In genomic region chr3:24018784-24019570, GRCh38 we compare ENCODE assay signal across 28 cellular contexts.
DNase-seq lines count a peak whose midpoint lies in the region; ATAC-seq and TF ChIP-seq lines count a peak whose summit lies in the region.
"Had no signal": no experiment of that assay in that cellular context is flagged by ENCODE, and none has a peak within 500 bp of the region (broad histone marks: within the 10 kb centered on the region; RNA-seq: fewer than 3 reads in every experiment).

No MANE protein-coding gene starts in this region.

- no peak overlapping the region for H2AK5ac ChIP-seq in neuronal stem cell (ENCODE audit: low read depth, low read length)

- DNase-seq in breast epithelium (ENCODE audit: low spot score in 2 of 2) = peak in 1 of 2 donors; percentile 67
- no peak for DNase-seq in MCF 10A (ENCODE audit: unreplicated experiment)
- DNase-seq in neuronal stem cell (ENCODE audit: low spot score) = no peak
- DNase-seq in upper lobe of right lung = no peak
- no peak for DNase-seq in middle frontal gyrus (ENCODE audit: extremely low spot score, low spot score)
- DNase-seq in Right ventricle myocardium inferior (ENCODE audit: missing footprints) = no peak
- DNase-seq in hypothalamus (lab: John Stamatoyannopoulos, UW) = no peak
- DNase-seq: 8988T; activated CD4-positive, alpha-beta T cell treated with anti-CD3 and anti-CD28 coated beads, Interleukin-2, amount 50 U/mL, for 1 hour; activated naive CD4-positive, alpha-beta T cell treated with Interleukin-2 at 50 U/mL for 16 hours; activated T-cell treated with anti-CD3 and anti-CD28 coated beads, Interleukin-2, amount 50 U/mL, for 4 hours; adrenal gland; body of pancreas; CD4-positive, CD25-positive, alpha-beta regulatory T cell; effector CD4-positive, alpha-beta T cell; HFFc6; islet precursor cell; Kasumi-1; NCI-H69; SW 1271; T1000; tibial artery had no signal

- H3K27me3 ChIP-seq in breast epithelium (no peaks in the 10 kb centered on the region), neuronal stem cell (ENCODE audit: control insufficient read depth in 3 of 3, insufficient read depth in 3 of 3, low read depth in 1 of 3, low read length in 3 of 3) (no peaks in the 10 kb centered on the region), upper lobe of right lung (no peaks in the 10 kb centered on the region)
- H3K27me3 ChIP-seq: adrenal gland, body of pancreas, tibial artery had no signal

- intact Hi-C loops in breast epithelium (cut with DNase I; ENCODE audit: low total_unique reads) (no loop called here), MCF 10A (cut with micrococcal nuclease) (no loop called here), upper lobe of right lung (cut with DNase I) (no loop called here), Right ventricle myocardium inferior (cut with DNase I) (no loop called here)

- no peak overlapping the region for H3K27ac Mint-ChIP-seq in MCF 10A (ENCODE audit: low read depth, unreplicated experiment)
- H3K27ac Mint-ChIP-seq: CD4-positive, CD25-positive, alpha-beta regulatory T cell; HFFc6; stimulated activated naive CD8-positive, alpha-beta T cell treated with anti-CD3 and anti-CD28 coated beads, Interleukin-15, Interleukin-2, amounts not matched to agents 100 ng/mL and 50 ng/mL, for 24 hours had no signal

- H3K4me3 ChIP-seq in breast epithelium (peak overlapping the region in 2 of 3 donors; percentile 36 to 55), neuronal stem cell (ENCODE audit: low read length in 2 of 2) (peak overlapping the region in 1 of 2 donors; percentile 54), upper lobe of right lung (no peak overlapping the region)
- H3K4me3 ChIP-seq: adrenal gland, body of pancreas, GM12878, lung, tibial artery had no signal

- ATAC-seq in esophagus mucosa (peak; percentile 93), upper lobe of right lung (peak; percentile 21), Right ventricle myocardium inferior (no peak)
- ATAC-seq: body of pancreas, GM12878, Panc1 had no signal

- H3K4me3 Mint-ChIP-seq in MCF 10A (ENCODE audit: unreplicated experiment) = no peak overlapping the region
- H3K4me3 Mint-ChIP-seq: activated T-cell treated with anti-CD3 and anti-CD28 coated beads, Interleukin-2, amount 50 U/mL, for 4 hours; CD4-positive, CD25-positive, alpha-beta regulatory T cell; HFFc6; stimulated activated naive CD8-positive, alpha-beta T cell treated with anti-CD3 and anti-CD28 coated beads, Interleukin-15, Interleukin-2, amounts not matched to agents 100 ng/mL and 50 ng/mL, for 24 hours had no signal

- H3K9ac ChIP-seq in neuronal stem cell (ENCODE audit: low read depth, low read length, poor library complexity) = no peak overlapping the region

- no peak overlapping the region for H4K91ac ChIP-seq in neuronal stem cell (ENCODE audit: low read depth, low read length, poor library complexity)

- H3K27ac ChIP-seq in breast epithelium (peak overlapping the region; percentile 60 to 63), neuronal stem cell (replicated peaks; ENCODE audit: low read length) (no peak overlapping the region), upper lobe of right lung (no peak overlapping the region)
- H3K27ac ChIP-seq: adrenal gland, body of pancreas, HL-60, tibial artery had no signal

- no peaks in the 10 kb centered on the region for H3K9me3 ChIP-seq in breast epithelium
- H3K9me3 ChIP-seq in neuronal stem cell (replicated peaks in 1 of 2; ENCODE audit: control insufficient read depth in 2 of 2, insufficient read depth in 1 of 2, low read depth in 1 of 2, low read length in 2 of 2) = no peaks in the 10 kb centered on the region
- H3K9me3 ChIP-seq in upper lobe of right lung = no peaks in the 10 kb centered on the region
- H3K9me3 ChIP-seq: adrenal gland, body of pancreas, tibial artery had no signal

- H3K4me1 ChIP-seq in breast epithelium (no peaks in the 10 kb centered on the region), neuronal stem cell (ENCODE audit: control insufficient read depth in 2 of 2, insufficient read depth in 1 of 2, low read depth in 1 of 2, low read length in 2 of 2) (no peaks in the 10 kb centered on the region), upper lobe of right lung (no peaks in the 10 kb centered on the region)
- H3K4me1 ChIP-seq: adrenal gland, body of pancreas had no signal

- peak overlapping the region; percentile 4 for H2BK12ac ChIP-seq in neuronal stem cell (ENCODE audit: low read length)

- H3K14ac ChIP-seq in neuronal stem cell (ENCODE audit: low read length) = no peak overlapping the region

- TF ChIP-seq CTCF in breast epithelium (IDR thresholded peaks at IDR 0.05) (no peak), MCF 10A (IDR thresholded peaks at IDR 0.05; ENCODE audit: unreplicated experiment) (no peak), upper lobe of right lung (IDR thresholded peaks at IDR 0.05) (no peak)

- no peaks in the 10 kb centered on the region for H3K36me3 ChIP-seq in breast epithelium
- no peaks in the 10 kb centered on the region for H3K36me3 ChIP-seq in neuronal stem cell (replicated peaks in 1 of 2; ENCODE audit: control insufficient read depth in 2 of 2, insufficient read depth in 2 of 2, low read length in 2 of 2)
- H3K36me3 ChIP-seq in upper lobe of right lung = no peaks in the 10 kb centered on the region
- H3K36me3 ChIP-seq: adrenal gland, tibial artery had no signal

- no TSS peak for BruUV-seq in MCF 10A (replicated peaks; lab: Mats Ljungman, UMichigan)

- H3K79me1 ChIP-seq in neuronal stem cell (ENCODE audit: low read depth, low read length) = peaks cover 3% of the 10 kb centered on the region

- no peak for TF ChIP-seq POLR2A in breast epithelium (IDR thresholded peaks at IDR 0.05)

- H2BK15ac ChIP-seq in neuronal stem cell (ENCODE audit: low read length) = no peak overlapping the region

- peak overlapping the region; percentile 78 for H3K18ac ChIP-seq in neuronal stem cell (ENCODE audit: low read length)

- POLR2A ChIA-PET in MCF 10A (lab: Yijun Ruan, JAX) = no interaction called here

- no peak overlapping the region for H3K4me2 ChIP-seq in neuronal stem cell (ENCODE audit: insufficient read depth, low read length, poor library complexity, severe bottlenecking)

- H3K4me1 Mint-ChIP-seq in MCF 10A (ENCODE audit: insufficient read depth, unreplicated experiment) = no peaks in the 10 kb centered on the region
- H3K4me1 Mint-ChIP-seq: CD4-positive, CD25-positive, alpha-beta regulatory T cell had no signal

- no peak overlapping the region for H3K4ac ChIP-seq in neuronal stem cell (ENCODE audit: low read length)

- no peak overlapping the region for H2BK5ac ChIP-seq in neuronal stem cell (ENCODE audit: low read length)

- H3K27me3 Mint-ChIP-seq in MCF 10A (ENCODE audit: insufficient read depth, unreplicated experiment) = no peaks in the 10 kb centered on the region
- H3K27me3 Mint-ChIP-seq: stimulated activated naive CD8-positive, alpha-beta T cell treated with anti-CD3 and anti-CD28 coated beads, Interleukin-15, Interleukin-2, amounts not matched to agents 100 ng/mL and 50 ng/mL, for 24 hours had no signal

- H2AFZ ChIP-seq in neuronal stem cell (ENCODE audit: low read length) = peak overlapping the region; percentile 53

- no peak overlapping the region for H4K8ac ChIP-seq in neuronal stem cell (ENCODE audit: low read depth, low read length)

- H3K9me3 Mint-ChIP-seq in MCF 10A (ENCODE audit: unreplicated experiment) = no peaks in the 10 kb centered on the region
- H3K9me3 Mint-ChIP-seq: activated T-cell treated with anti-CD3 and anti-CD28 coated beads, Interleukin-2, amount 50 U/mL, for 4 hours; CD4-positive, CD25-positive, alpha-beta regulatory T cell; HFFc6; stimulated activated naive CD8-positive, alpha-beta T cell treated with anti-CD3 and anti-CD28 coated beads, Interleukin-15, Interleukin-2, amounts not matched to agents 100 ng/mL and 50 ng/mL, for 24 hours had no signal

- WGBS in neuronal stem cell (ENCODE audit: extremely low coverage in 2 of 2, insufficient read length in 2 of 2, insufficient replicate concordance in 1 of 2), 2 donors = no CpG with 5 or more reads among the region's 26 CpGs

- no peaks in the 10 kb centered on the region for H3K36me3 Mint-ChIP-seq in MCF 10A (ENCODE audit: insufficient read depth, unreplicated experiment)
- H3K36me3 Mint-ChIP-seq: CD4-positive, CD25-positive, alpha-beta regulatory T cell had no signal

- H2BK120ac ChIP-seq in neuronal stem cell (ENCODE audit: low read depth, low read length) = peak overlapping the region; percentile 61

- H3K23ac ChIP-seq in neuronal stem cell (ENCODE audit: low read depth, low read length, poor library complexity) = no peak overlapping the region

- CTCF ChIA-PET in MCF 10A (lab: Yijun Ruan, JAX) = no interaction called here

Comparison
In these comparisons a context has a peak if more than half of its experiments do, and no peak if none do; other contexts are left out.
1. H3K27ac ChIP-seq: peak in breast epithelium (2 of 2); none in neuronal stem cell (single experiment) and upper lobe of right lung (single experiment).